ENCODE assay signal across 1 cellular context in the genomic region with DNA sequence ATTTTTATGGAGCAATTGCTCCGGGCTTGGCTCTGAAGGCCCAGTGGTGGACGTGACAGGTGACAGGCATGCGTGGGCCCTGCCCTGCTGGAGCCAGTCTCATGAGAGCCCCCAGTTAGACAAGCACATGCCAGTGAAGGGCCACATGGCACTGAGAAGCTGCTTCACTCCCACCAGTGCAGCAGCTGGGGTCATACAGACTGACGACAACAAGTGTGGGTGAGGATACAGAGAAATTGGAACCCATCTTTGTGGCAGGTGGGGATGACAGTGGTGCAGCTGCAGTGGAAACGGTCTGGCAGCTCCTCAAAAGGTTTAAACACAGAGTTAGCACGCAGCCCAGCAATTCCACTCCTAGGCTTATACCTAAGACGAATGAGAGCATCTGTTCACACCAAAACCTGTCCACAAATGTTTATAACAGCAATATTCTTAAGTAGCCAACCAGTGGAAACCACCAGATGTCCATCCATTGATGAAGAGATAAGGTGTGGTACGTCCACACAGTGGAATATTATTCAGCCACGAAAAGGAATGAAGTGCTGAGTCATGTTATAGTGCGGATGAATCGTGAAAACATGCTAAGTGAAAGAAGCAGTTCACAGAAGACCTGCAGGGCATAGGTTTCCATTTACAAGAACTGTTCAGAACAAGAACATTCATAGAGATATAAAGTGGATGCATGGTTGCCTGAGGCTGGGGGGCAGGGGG.
TF ChIP-seq lines count a peak whose summit lies in the region.

No MANE protein-coding gene starts in this region.

TF ChIP-seq in WTC11, 78 proteins besides CTCF, POLR2A, EP300 and RAD21:
- TF ChIP-seq, protein P1, sequence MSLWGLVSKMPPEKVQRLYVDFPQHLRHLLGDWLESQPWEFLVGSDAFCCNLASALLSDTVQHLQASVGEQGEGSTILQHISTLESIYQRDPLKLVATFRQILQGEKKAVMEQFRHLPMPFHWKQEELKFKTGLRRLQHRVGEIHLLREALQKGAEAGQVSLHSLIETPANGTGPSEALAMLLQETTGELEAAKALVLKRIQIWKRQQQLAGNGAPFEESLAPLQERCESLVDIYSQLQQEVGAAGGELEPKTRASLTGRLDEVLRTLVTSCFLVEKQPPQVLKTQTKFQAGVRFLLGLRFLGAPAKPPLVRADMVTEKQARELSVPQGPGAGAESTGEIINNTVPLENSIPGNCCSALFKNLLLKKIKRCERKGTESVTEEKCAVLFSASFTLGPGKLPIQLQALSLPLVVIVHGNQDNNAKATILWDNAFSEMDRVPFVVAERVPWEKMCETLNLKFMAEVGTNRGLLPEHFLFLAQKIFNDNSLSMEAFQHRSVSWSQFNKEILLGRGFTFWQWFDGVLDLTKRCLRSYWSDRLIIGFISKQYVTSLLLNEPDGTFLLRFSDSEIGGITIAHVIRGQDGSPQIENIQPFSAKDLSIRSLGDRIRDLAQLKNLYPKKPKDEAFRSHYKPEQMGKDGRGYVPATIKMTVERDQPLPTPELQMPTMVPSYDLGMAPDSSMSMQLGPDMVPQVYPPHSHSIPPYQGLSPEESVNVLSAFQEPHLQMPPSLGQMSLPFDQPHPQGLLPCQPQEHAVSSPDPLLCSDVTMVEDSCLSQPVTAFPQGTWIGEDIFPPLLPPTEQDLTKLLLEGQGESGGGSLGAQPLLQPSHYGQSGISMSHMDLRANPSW (CRISPR knock-in tag; conservative IDR thresholded peaks at IDR 0.05; ENCODE audit: low read depth), result no peak
- TF ChIP-seq ZNF671 (CRISPR knock-in tag; IDR thresholded peaks at IDR 0.05) (no peak), OVOL2 (CRISPR knock-in tag; IDR thresholded peaks at IDR 0.05; ENCODE audit: borderline replicate concordance) (no peak), MXD4 (CRISPR knock-in tag; IDR thresholded peaks at IDR 0.05; ENCODE audit: borderline replicate concordance) (no peak), JAZF1 (CRISPR knock-in tag; IDR thresholded peaks at IDR 0.05) (no peak), ELF4 (CRISPR knock-in tag; IDR thresholded peaks at IDR 0.05; ENCODE audit: low read depth) (no peak), NFYB (CRISPR knock-in tag; conservative IDR thresholded peaks at IDR 0.05; ENCODE audit: low read depth) (no peak), RELA (CRISPR knock-in tag; IDR thresholded peaks at IDR 0.05; ENCODE audit: borderline replicate concordance) (no peak), ZNF232 (CRISPR knock-in tag; IDR thresholded peaks at IDR 0.05) (no peak), SMAD3 (CRISPR knock-in tag; IDR thresholded peaks at IDR 0.05; ENCODE audit: borderline replicate concordance) (no peak), ZNF317 (CRISPR knock-in tag; IDR thresholded peaks at IDR 0.05; ENCODE audit: borderline replicate concordance, low read depth) (no peak)
- TF ChIP-seq, protein P2, sequence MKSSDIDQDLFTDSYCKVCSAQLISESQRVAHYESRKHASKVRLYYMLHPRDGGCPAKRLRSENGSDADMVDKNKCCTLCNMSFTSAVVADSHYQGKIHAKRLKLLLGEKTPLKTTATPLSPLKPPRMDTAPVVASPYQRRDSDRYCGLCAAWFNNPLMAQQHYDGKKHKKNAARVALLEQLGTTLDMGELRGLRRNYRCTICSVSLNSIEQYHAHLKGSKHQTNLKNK (CRISPR knock-in tag; IDR thresholded peaks at IDR 0.05), result no peak
- TF ChIP-seq, protein P3, sequence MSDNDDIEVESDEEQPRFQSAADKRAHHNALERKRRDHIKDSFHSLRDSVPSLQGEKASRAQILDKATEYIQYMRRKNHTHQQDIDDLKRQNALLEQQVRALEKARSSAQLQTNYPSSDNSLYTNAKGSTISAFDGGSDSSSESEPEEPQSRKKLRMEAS (CRISPR knock-in tag; IDR thresholded peaks at IDR 0.05), result no peak
- TF ChIP-seq, protein P4, sequence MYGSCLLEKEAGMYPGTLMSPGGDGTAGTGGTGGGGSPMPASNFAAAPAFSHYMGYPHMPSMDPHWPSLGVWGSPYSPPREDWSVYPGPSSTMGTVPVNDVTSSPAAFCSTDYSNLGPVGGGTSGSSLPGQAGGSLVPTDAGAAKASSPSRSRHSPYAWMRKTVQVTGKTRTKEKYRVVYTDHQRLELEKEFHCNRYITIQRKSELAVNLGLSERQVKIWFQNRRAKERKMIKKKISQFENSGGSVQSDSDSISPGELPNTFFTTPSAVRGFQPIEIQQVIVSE (CRISPR knock-in tag; IDR thresholded peaks at IDR 0.05; ENCODE audit: borderline replicate concordance), result no peak
- TF ChIP-seq, protein P5, sequence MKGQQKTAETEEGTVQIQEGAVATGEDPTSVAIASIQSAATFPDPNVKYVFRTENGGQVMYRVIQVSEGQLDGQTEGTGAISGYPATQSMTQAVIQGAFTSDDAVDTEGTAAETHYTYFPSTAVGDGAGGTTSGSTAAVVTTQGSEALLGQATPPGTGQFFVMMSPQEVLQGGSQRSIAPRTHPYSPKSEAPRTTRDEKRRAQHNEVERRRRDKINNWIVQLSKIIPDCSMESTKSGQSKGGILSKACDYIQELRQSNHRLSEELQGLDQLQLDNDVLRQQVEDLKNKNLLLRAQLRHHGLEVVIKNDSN (CRISPR knock-in tag; IDR thresholded peaks at IDR 0.05), result no peak
- TF ChIP-seq, protein P6, sequence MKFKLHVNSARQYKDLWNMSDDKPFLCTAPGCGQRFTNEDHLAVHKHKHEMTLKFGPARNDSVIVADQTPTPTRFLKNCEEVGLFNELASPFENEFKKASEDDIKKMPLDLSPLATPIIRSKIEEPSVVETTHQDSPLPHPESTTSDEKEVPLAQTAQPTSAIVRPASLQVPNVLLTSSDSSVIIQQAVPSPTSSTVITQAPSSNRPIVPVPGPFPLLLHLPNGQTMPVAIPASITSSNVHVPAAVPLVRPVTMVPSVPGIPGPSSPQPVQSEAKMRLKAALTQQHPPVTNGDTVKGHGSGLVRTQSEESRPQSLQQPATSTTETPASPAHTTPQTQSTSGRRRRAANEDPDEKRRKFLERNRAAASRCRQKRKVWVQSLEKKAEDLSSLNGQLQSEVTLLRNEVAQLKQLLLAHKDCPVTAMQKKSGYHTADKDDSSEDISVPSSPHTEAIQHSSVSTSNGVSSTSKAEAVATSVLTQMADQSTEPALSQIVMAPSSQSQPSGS (CRISPR knock-in tag; IDR thresholded peaks at IDR 0.05; ENCODE audit: borderline replicate concordance, low read depth), result no peak
